Comparison of ENCODE assay signal across 17 cellular contexts in the genomic region with DNA sequence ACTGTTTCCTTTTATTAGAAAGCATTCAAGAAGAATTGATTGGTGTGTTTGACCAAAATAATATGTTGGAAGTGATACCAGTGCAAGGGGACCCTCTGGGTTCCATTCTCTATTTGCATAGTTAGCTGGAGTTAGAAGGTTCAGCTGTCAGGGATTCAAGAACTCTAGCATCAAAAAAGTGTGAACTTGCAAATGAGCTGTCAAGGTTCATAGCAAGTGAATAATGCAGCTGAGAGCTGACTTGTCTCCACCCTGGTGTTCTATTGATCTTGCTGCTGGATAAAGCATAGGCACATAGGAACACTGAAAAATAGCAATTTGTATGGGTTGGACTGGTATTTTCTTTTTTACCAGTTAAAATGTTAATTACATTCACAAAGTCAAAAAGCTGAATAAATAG.
DNase-seq lines count a peak whose midpoint lies in the region; ATAC-seq and TF ChIP-seq lines count a peak whose summit lies in the region.
"Had no signal": no experiment of that assay in that cellular context is flagged by ENCODE, and none has a peak within 500 bp of the region (broad histone marks: within the 10 kb centered on the region; RNA-seq: fewer than 3 reads in every experiment).

No MANE protein-coding gene starts in this region.

- peaks cover 0 to 2% of the 10 kb centered on the region in 2 donors for H3K4me1 ChIP-seq in breast epithelium

- ATAC-seq in GM21723 (IDR thresholded peaks at IDR 0.05; ENCODE audit: unreplicated experiment): peak; percentile 31
- ATAC-seq in HG03469 (IDR thresholded peaks at IDR 0.05; ENCODE audit: unreplicated experiment): no peak
- ATAC-seq in GM18519 (IDR thresholded peaks at IDR 0.05; ENCODE audit: low FRiP score, unreplicated experiment): no peak
- ATAC-seq: activated T-cell treated with anti-CD3 and anti-CD28 coated beads, Interleukin-2, amount 50 U/mL, for 4 hours had no signal

- no peak for TF ChIP-seq POLR2A in breast epithelium (IDR thresholded peaks at IDR 0.05)

- no peaks in the 10 kb centered on the region for H3K36me3 ChIP-seq in breast epithelium
- H3K36me3 ChIP-seq: upper lobe of right lung had no signal

- H3K4me3 Mint-ChIP-seq in nephron: no peak overlapping the region
- H3K4me3 Mint-ChIP-seq: activated naive CD8-positive, alpha-beta T cell treated with anti-CD3 and anti-CD28 coated beads for 36 hours; activated T-cell treated with anti-CD3 and anti-CD28 coated beads, Interleukin-2, amount 50 U/mL, for 4 hours had no signal

- peak overlapping the region; percentile 45 to 46 for H3K27ac ChIP-seq in breast epithelium
- H3K27ac ChIP-seq in substantia nigra (ENCODE audit: low read depth, low read length, poor library complexity, severe bottlenecking): no peak overlapping the region
- H3K27ac ChIP-seq: upper lobe of right lung had no signal

- peaks cover 50% of the 10 kb centered on the region for H3K4me1 Mint-ChIP-seq in nephron
- H3K4me1 Mint-ChIP-seq: activated naive CD8-positive, alpha-beta T cell treated with anti-CD3 and anti-CD28 coated beads for 36 hours had no signal

- peak overlapping the region; percentile 44 to 89 (median 47) for H3K27ac Mint-ChIP-seq in nephron
- H3K27ac Mint-ChIP-seq: activated naive CD8-positive, alpha-beta T cell treated with anti-CD3 and anti-CD28 coated beads for 36 hours had no signal

- H3K36me3 Mint-ChIP-seq in nephron (ENCODE audit: low read depth): peaks cover 8% of the 10 kb centered on the region
- H3K36me3 Mint-ChIP-seq: activated naive CD8-positive, alpha-beta T cell treated with anti-CD3 and anti-CD28 coated beads for 36 hours had no signal

- H3K9me3 ChIP-seq in breast epithelium: no peaks in the 10 kb centered on the region
- H3K9me3 ChIP-seq: upper lobe of right lung had no signal

- H3K4me3 ChIP-seq in GM12865 (ENCODE audit: low read depth, low read length) (no peak overlapping the region), breast epithelium (no peak overlapping the region)

- peaks cover 2% of the 10 kb centered on the region for H3K9me3 Mint-ChIP-seq in nephron
- H3K9me3 Mint-ChIP-seq: activated naive CD8-positive, alpha-beta T cell treated with anti-CD3 and anti-CD28 coated beads for 36 hours; activated T-cell treated with anti-CD3 and anti-CD28 coated beads, Interleukin-2, amount 50 U/mL, for 4 hours had no signal

- intact Hi-C loops in breast epithelium (cut with DNase I; ENCODE audit: low total_unique reads): no loop called here

- TF ChIP-seq CTCF in GM12865 (IDR thresholded peaks at IDR 0.05; ENCODE audit: insufficient read depth, low read depth, low read length, missing control alignments): no peak
- no peak for TF ChIP-seq CTCF in breast epithelium (IDR thresholded peaks at IDR 0.05)
- no peak for TF ChIP-seq CTCF in nephron (IDR thresholded peaks at IDR 0.05; ENCODE audit: unreplicated experiment in 3 of 3)

- peak; percentile 30 for DNase-seq in GM12865 (ENCODE audit: low read depth)
- DNase-seq in breast epithelium (ENCODE audit: low spot score in 2 of 2): no peak
- DNase-seq in middle frontal gyrus (ENCODE audit: extremely low spot score, low spot score): no peak
- DNase-seq in substantia nigra (lab: John Stamatoyannopoulos, UW): no peak
- DNase-seq: activated CD4-positive, alpha-beta T cell treated with anti-CD3 and anti-CD28 coated beads, Interleukin-2, amount 50 U/mL, for 48 hours; activated naive CD8-positive, alpha-beta T cell treated with anti-CD3 and anti-CD28 coated beads for 36 hours; activated T-cell treated with anti-CD3 and anti-CD28 coated beads, Interleukin-2, amount 50 U/mL, for 4 hours; central memory CD4-positive, alpha-beta T cell; GF-D8; GOT3; islet precursor cell; stimulated activated CD8-positive, alpha-beta memory T cell treated with anti-CD3 and anti-CD28 coated beads, Interleukin-4, amount 100 ng/mL, for 48 hours; upper lobe of right lung had no signal

- H3K27me3 Mint-ChIP-seq in nephron (ENCODE audit: low read depth): peaks cover 6% of the 10 kb centered on the region

- H3K27me3 ChIP-seq in breast epithelium: no peaks in the 10 kb centered on the region
- H3K27me3 ChIP-seq: upper lobe of right lung had no signal
